1 cellular context compared by ENCODE assay signal in genomic region chr1:6612641-6613360, GRCh38.
TF ChIP-seq lines count a peak whose summit lies in the region.

No MANE protein-coding gene starts in this region.

TF ChIP-seq in HepG2, 621 proteins besides CTCF, POLR2A, EP300 and RAD21 (continued from another document):
- no peak for TF ChIP-seq ZFP82 (CRISPR knock-in tag; IDR thresholded peaks at IDR 0.05; ENCODE audit: borderline replicate concordance)
- no peak for TF ChIP-seq ZNF577 (CRISPR knock-in tag; IDR thresholded peaks at IDR 0.05; ENCODE audit: borderline replicate concordance, low read depth)
- no peak for TF ChIP-seq TBP (CRISPR knock-in tag; IDR thresholded peaks at IDR 0.05)
- TF ChIP-seq TBX2 (CRISPR knock-in tag; IDR thresholded peaks at IDR 0.05; ENCODE audit: borderline replicate concordance): no peak; the same call in 1 of the 2 replicates
- TF ChIP-seq ZNF331 (CRISPR knock-in tag; IDR thresholded peaks at IDR 0.05): peak; percentile 11; the same call in 1 of the 2 replicates
- no peak for TF ChIP-seq BHLHE40 (IDR thresholded peaks at IDR 0.05; ENCODE audit: low read length)
- 0 out of 2 replicates have a peak, but pooled peaks have one; percentile 57 for TF ChIP-seq ARID4A (CRISPR knock-in tag; IDR thresholded peaks at IDR 0.05; ENCODE audit: borderline replicate concordance)
- no peak for TF ChIP-seq SPEN (CRISPR knock-in tag; IDR thresholded peaks at IDR 0.05; ENCODE audit: low read depth)
- peak; percentile 39 for TF ChIP-seq XRCC5 (optimal IDR thresholded peaks at IDR 0.05; ENCODE audit: low read length)
- TF ChIP-seq UBTF (CRISPR knock-in tag; IDR thresholded peaks at IDR 0.05): peak; percentile 66
- peak; percentile 70 for TF ChIP-seq KLF12 (CRISPR knock-in tag; IDR thresholded peaks at IDR 0.05; ENCODE audit: borderline replicate concordance)
- TF ChIP-seq ZNF350 (CRISPR knock-in tag; IDR thresholded peaks at IDR 0.05; ENCODE audit: borderline replicate concordance, low read depth): no peak; the same call in 1 of the 2 replicates
- TF ChIP-seq ZNF670 (CRISPR knock-in tag; IDR thresholded peaks at IDR 0.05; ENCODE audit: borderline replicate concordance): no peak
- peak; percentile 45; the same call in 1 of the 2 replicates for TF ChIP-seq ZNF317 (CRISPR knock-in tag; IDR thresholded peaks at IDR 0.05)
- no peak for TF ChIP-seq TAF15 (IDR thresholded peaks at IDR 0.05; ENCODE audit: low read depth, low read length, poor library complexity, severe bottlenecking)
- no peak for TF ChIP-seq MLXIP (CRISPR knock-in tag; IDR thresholded peaks at IDR 0.05; ENCODE audit: borderline replicate concordance)
- TF ChIP-seq CSRNP1 (CRISPR knock-in tag; IDR thresholded peaks at IDR 0.05): 0 out of 2 replicates have a peak, but pooled peaks have one; percentile 7
- TF ChIP-seq SRY (CRISPR knock-in tag; IDR thresholded peaks at IDR 0.05): peak; percentile 52; the same call in 1 of the 2 replicates
